27 cellular contexts compared by ENCODE assay signal in genomic region chr4:40984051-40984450, GRCh38.
DNase-seq lines count a peak whose midpoint lies in the region; ATAC-seq, FAIRE-seq and TF ChIP-seq lines count a peak whose summit lies in the region.
"Had no signal": no experiment of that assay in that cellular context is flagged by ENCODE, and none has a peak within 500 bp of the region (broad histone marks: within the 10 kb centered on the region; RNA-seq: fewer than 3 reads in every experiment).

No MANE protein-coding gene starts in this region.

- POLR2A ChIA-PET in HepG2 (lab: Yijun Ruan, JAX): interaction anchor here (1.1 kb wide), 1 partner anchor 230 kb away, joined by 3 read pairs; the partner anchor contains the start of gene APBB2
- POLR2A ChIA-PET in CD8-positive, alpha-beta memory T cell (lab: Charles Lee): no interaction called here

- no peak overlapping the region for H3K9ac ChIP-seq in liver (ENCODE audit: low read depth in 1 of 2, low read length in 2 of 2)
- no peak overlapping the region for H3K9ac ChIP-seq in HepG2 (ENCODE audit: insufficient read depth, low read depth, low read length)
- H3K9ac ChIP-seq in muscle layer of colon (ENCODE audit: low read length): no peak overlapping the region

- H3K27ac Mint-ChIP-seq in CD8-positive, alpha-beta memory T cell: no peak overlapping the region
- no peak overlapping the region for H3K27ac Mint-ChIP-seq in stimulated activated naive CD8-positive, alpha-beta T cell treated with anti-CD3 and anti-CD28 coated beads, Interleukin-15, amount 100 ng/mL, for 72 hours
- H3K27ac Mint-ChIP-seq: activated B cell treated with CpG ODN at 0.5 μM for 24 hours; activated CD8-positive, alpha-beta T cell treated with anti-CD3 and anti-CD28 coated beads, Interleukin-2, amount 10 ng/mL, durations not matched to agents 7 days and 5 days; activated naive CD4-positive, alpha-beta T cell treated with anti-CD3 and anti-CD28 coated beads for 36 hours; CD14-positive monocyte; immature natural killer cell; memory B cell; natural killer cell; progenitor cell of endocrine pancreas had no signal

- H3K27me3 ChIP-seq in liver (ENCODE audit: control insufficient read depth in 4 of 4, insufficient read depth in 4 of 4, low read length in 3 of 4) (no peaks in the 10 kb centered on the region), HepG2 (ENCODE audit: control insufficient read depth in 1 of 2, insufficient read depth in 2 of 2, low read length in 2 of 2) (no peaks in the 10 kb centered on the region), muscle layer of colon (ENCODE audit: control insufficient read depth in 1 of 2, insufficient read depth in 2 of 2, low read length in 2 of 2) (no peaks in the 10 kb centered on the region)
- H3K27me3 ChIP-seq in CD8-positive, alpha-beta memory T cell (ENCODE audit: insufficient read depth, low read length, poor library complexity, severe bottlenecking): no peaks in the 10 kb centered on the region
- H3K27me3 ChIP-seq: heart right ventricle, suprapubic skin had no signal

- no peaks in the 10 kb centered on the region for H3K27me3 Mint-ChIP-seq in CD8-positive, alpha-beta memory T cell
- no peaks in the 10 kb centered on the region for H3K27me3 Mint-ChIP-seq in stimulated activated naive CD8-positive, alpha-beta T cell treated with anti-CD3 and anti-CD28 coated beads, Interleukin-15, amount 100 ng/mL, for 72 hours
- H3K27me3 Mint-ChIP-seq: progenitor cell of endocrine pancreas had no signal

- peaks cover 9 to 19% (median 18%) of the 10 kb centered on the region in 4 donors for H3K4me1 ChIP-seq in liver (ENCODE audit: control insufficient read depth in 4 of 4, insufficient read depth in 4 of 4, low read length in 3 of 4)
- no peaks in the 10 kb centered on the region for H3K4me1 ChIP-seq in HepG2 (ENCODE audit: insufficient read depth, low read length)
- H3K4me1 ChIP-seq in muscle layer of colon (ENCODE audit: insufficient read depth, low read length): peaks cover 26% of the 10 kb centered on the region
- H3K4me1 ChIP-seq in CD8-positive, alpha-beta memory T cell (ENCODE audit: insufficient read depth, low read length): no peaks in the 10 kb centered on the region

- no peaks in the 10 kb centered on the region for H3K9me3 ChIP-seq in liver (ENCODE audit: control insufficient read depth in 4 of 4, low read length in 3 of 4)
- H3K9me3 ChIP-seq in HepG2 (ENCODE audit: low read length): no peaks in the 10 kb centered on the region
- no peaks in the 10 kb centered on the region for H3K9me3 ChIP-seq in muscle layer of colon (ENCODE audit: low read length)
- H3K9me3 ChIP-seq in CD8-positive, alpha-beta memory T cell (ENCODE audit: low read length): no peaks in the 10 kb centered on the region
- H3K9me3 ChIP-seq: suprapubic skin had no signal

- H4K20me1 ChIP-seq in HepG2 (ENCODE audit: insufficient read depth, low read length): no peaks in the 10 kb centered on the region

- H3K36me3 ChIP-seq in liver (ENCODE audit: control insufficient read depth in 4 of 4, insufficient read depth in 3 of 4, low read depth in 1 of 4, low read length in 3 of 4) (no peaks in the 10 kb centered on the region), HepG2 (replicated peaks in 1 of 2; ENCODE audit: control insufficient read depth in 1 of 2, insufficient read depth in 2 of 2, low read length in 2 of 2) (no peaks in the 10 kb centered on the region), muscle layer of colon (ENCODE audit: insufficient read depth, low read length) (no peaks in the 10 kb centered on the region)
- H3K36me3 ChIP-seq in CD8-positive, alpha-beta memory T cell (ENCODE audit: insufficient read depth, low read length): no peaks in the 10 kb centered on the region
- H3K36me3 ChIP-seq: heart right ventricle, suprapubic skin had no signal

- CTCF ChIA-PET in HepG2 (lab: Yijun Ruan, JAX; ENCODE audit: low intra/inter-chr PET ratio, low total read pairs): no interaction called here
- CTCF ChIA-PET in CD8-positive, alpha-beta memory T cell (lab: Charles Lee): no interaction called here

- H3K36me3 Mint-ChIP-seq in CD8-positive, alpha-beta memory T cell: no peaks in the 10 kb centered on the region
- H3K36me3 Mint-ChIP-seq: CD14-positive monocyte, immature natural killer cell, natural killer cell had no signal

- 34% methylated on average over 4 of the region's 4 CpGs for WGBS in liver
- WGBS in HepG2 (ENCODE audit: low lambda C conversion rate): 82% methylated on average over 4 of the region's 4 CpGs

- H3K9me3 Mint-ChIP-seq in CD8-positive, alpha-beta memory T cell: peaks cover 0 to 19% (median 3%) of the 10 kb centered on the region in 5 donors
- no peaks in the 10 kb centered on the region for H3K9me3 Mint-ChIP-seq in stimulated activated naive CD8-positive, alpha-beta T cell treated with anti-CD3 and anti-CD28 coated beads, Interleukin-15, amount 100 ng/mL, for 72 hours
- H3K9me3 Mint-ChIP-seq: activated B cell treated with CpG ODN at 0.5 μM for 24 hours; activated T-cell treated with anti-CD3 and anti-CD28 coated beads, Interleukin-2, amount 50 U/mL, for 4 hours; natural killer cell had no signal

- no peak for TF ChIP-seq EP300 in HepG2 (IDR thresholded peaks at IDR 0.05; ENCODE audit: low read depth in 2 of 2, low read length in 2 of 2)
- no peak for TF ChIP-seq EP300 in HepG2 (CRISPR knock-in tag; IDR thresholded peaks at IDR 0.05; ENCODE audit: borderline replicate concordance)

- no peak for DNase-seq in HepG2 (ENCODE audit: low spot score)
- DNase-seq in fibroblast of gingiva (ENCODE audit: low read depth): peak; percentile 50
- DNase-seq in CD8-positive, alpha-beta memory T cell: no peak
- no peak for DNase-seq in iPS-NIHi7 (ENCODE audit: extremely low spot score)
- DNase-seq in stimulated activated naive CD8-positive, alpha-beta T cell treated with anti-CD3 and anti-CD28 coated beads, Interleukin-15, amount 100 ng/mL, for 72 hours: no peak
- DNase-seq: ACHN; activated B cell treated with CpG ODN at 0.5 μM for 24 hours; activated CD8-positive, alpha-beta T cell treated with anti-CD3 and anti-CD28 coated beads, Interleukin-2, amount 10 ng/mL, durations not matched to agents 7 days and 5 days; activated naive CD4-positive, alpha-beta T cell treated with anti-CD3 and anti-CD28 coated beads for 36 hours; activated T-cell treated with anti-CD3 and anti-CD28 coated beads, Interleukin-2, amount 50 U/mL, for 4 hours; effector memory CD4-positive, alpha-beta T cell; heart right ventricle; immature natural killer cell; natural killer cell; NCI-H2081; NCI-H524 treated with DMSO at 0.1 percent for 48 hours; OCI-M1; stimulated activated CD8-positive, alpha-beta memory T cell treated with anti-CD3 and anti-CD28 coated beads, Interleukin-4, amount 100 ng/mL, for 48 hours had no signal

- no TSS peak for BruUV-seq in HepG2 (replicated peaks; lab: Mats Ljungman, UMichigan)

- no peak overlapping the region for H3K27ac ChIP-seq in liver (ENCODE audit: low read depth in 1 of 2, low read length in 2 of 2)
- no peak overlapping the region for H3K27ac ChIP-seq in HepG2 (ENCODE audit: extremely low read length, insufficient read depth, low read length)
- H3K27ac ChIP-seq in muscle layer of colon (ENCODE audit: low read depth, low read length): peak overlapping the region; percentile 54
- H3K27ac ChIP-seq in CD8-positive, alpha-beta memory T cell (ENCODE audit: low read depth, low read length): no peak overlapping the region
- H3K27ac ChIP-seq: suprapubic skin had no signal

- H3K4me1 Mint-ChIP-seq in CD8-positive, alpha-beta memory T cell: no peaks in the 10 kb centered on the region
- H3K4me1 Mint-ChIP-seq in stimulated activated naive CD8-positive, alpha-beta T cell treated with anti-CD3 and anti-CD28 coated beads, Interleukin-15, amount 100 ng/mL, for 72 hours: no peaks in the 10 kb centered on the region
- H3K4me1 Mint-ChIP-seq: activated B cell treated with CpG ODN at 0.5 μM for 24 hours, immature natural killer cell, memory B cell, natural killer cell had no signal

- in situ Hi-C loops in HepG2 (cut with HindIII; ENCODE audit: extremely low pct_ligation_motif_present, low pct_unique_long_range_greater_than_20kb): no loop called here

- H3K4me2 ChIP-seq in HepG2 (ENCODE audit: low read depth, low read length): no peak overlapping the region

- TF ChIP-seq RAD21 in liver (IDR thresholded peaks at IDR 0.05): peak in 1 of 2 donors; percentile 39
- TF ChIP-seq RAD21 in HepG2 (CRISPR knock-in tag; IDR thresholded peaks at IDR 0.05): no peak

- ATAC-seq in HepG2: no peak
- no peak for ATAC-seq in GM18909 (IDR thresholded peaks at IDR 0.05; ENCODE audit: poor library complexity, unreplicated experiment)
- no peak for ATAC-seq in stimulated activated naive CD8-positive, alpha-beta T cell treated with anti-CD3 and anti-CD28 coated beads, Interleukin-15, amount 100 ng/mL, for 72 hours
- ATAC-seq: activated CD8-positive, alpha-beta T cell treated with anti-CD3 and anti-CD28 coated beads, Interleukin-2, amount 10 ng/mL, durations not matched to agents 7 days and 5 days; activated T-cell treated with anti-CD3 and anti-CD28 coated beads, Interleukin-2, amount 50 U/mL, for 4 hours; K562; natural killer cell had no signal

- no peak overlapping the region for H3K4me3 Mint-ChIP-seq in CD8-positive, alpha-beta memory T cell
- H3K4me3 Mint-ChIP-seq in stimulated activated naive CD8-positive, alpha-beta T cell treated with anti-CD3 and anti-CD28 coated beads, Interleukin-15, amount 100 ng/mL, for 72 hours: no peak overlapping the region
- H3K4me3 Mint-ChIP-seq: activated B cell treated with CpG ODN at 0.5 μM for 24 hours; activated CD8-positive, alpha-beta T cell treated with anti-CD3 and anti-CD28 coated beads, Interleukin-2, amount 10 ng/mL, durations not matched to agents 7 days and 5 days; activated naive CD4-positive, alpha-beta T cell treated with anti-CD3 and anti-CD28 coated beads for 36 hours; activated T-cell treated with anti-CD3 and anti-CD28 coated beads, Interleukin-2, amount 50 U/mL, for 4 hours; CD14-positive monocyte; immature natural killer cell; memory B cell; natural killer cell had no signal

- intact Hi-C loops in HepG2 (cut with micrococcal nuclease; ENCODE audit: unreplicated experiment): no loop called here

- TF ChIP-seq CTCF in liver (IDR thresholded peaks at IDR 0.05; ENCODE audit: low read depth, low read length, missing input control): no peak
- TF ChIP-seq CTCF in HepG2 (CRISPR knock-in tag; IDR thresholded peaks at IDR 0.05): no peak

- no peak overlapping the region for H3K4me3 ChIP-seq in liver (ENCODE audit: low read depth in 1 of 3, low read length in 3 of 3)
- no peak overlapping the region for H3K4me3 ChIP-seq in HepG2 (replicated peaks in 1 of 3; ENCODE audit: insufficient read depth in 1 of 3, low read depth in 2 of 3, low read length in 3 of 3)
- no peak overlapping the region for H3K4me3 ChIP-seq in muscle layer of colon (ENCODE audit: low read depth in 1 of 2, low read length in 2 of 2)
- H3K4me3 ChIP-seq in CD8-positive, alpha-beta memory T cell (ENCODE audit: low read length): no peak overlapping the region
- H3K4me3 ChIP-seq: heart right ventricle, K562, suprapubic skin had no signal

- no peak overlapping the region for H2AFZ ChIP-seq in HepG2 (ENCODE audit: low read length)

- no peak for TF ChIP-seq POLR2A in HepG2 (IDR thresholded peaks at IDR 0.05; ENCODE audit: insufficient read depth in 1 of 2, low read depth in 2 of 2, low read length in 2 of 2)

- FAIRE-seq in HepG2 (lab: Jason Lieb, UNC): no peak
- FAIRE-seq: astrocyte, K562 had no signal

- no peaks in the 10 kb centered on the region for H3K79me2 ChIP-seq in HepG2 (ENCODE audit: insufficient read depth, low read length)

TF ChIP-seq in HepG2, 621 proteins besides CTCF, POLR2A, EP300 and RAD21 (continues in another document):
- no peak for TF ChIP-seq ELF3 (CRISPR knock-in tag; IDR thresholded peaks at IDR 0.05)
